ENCODE assay signal across 1 cellular context in the genomic region with DNA sequence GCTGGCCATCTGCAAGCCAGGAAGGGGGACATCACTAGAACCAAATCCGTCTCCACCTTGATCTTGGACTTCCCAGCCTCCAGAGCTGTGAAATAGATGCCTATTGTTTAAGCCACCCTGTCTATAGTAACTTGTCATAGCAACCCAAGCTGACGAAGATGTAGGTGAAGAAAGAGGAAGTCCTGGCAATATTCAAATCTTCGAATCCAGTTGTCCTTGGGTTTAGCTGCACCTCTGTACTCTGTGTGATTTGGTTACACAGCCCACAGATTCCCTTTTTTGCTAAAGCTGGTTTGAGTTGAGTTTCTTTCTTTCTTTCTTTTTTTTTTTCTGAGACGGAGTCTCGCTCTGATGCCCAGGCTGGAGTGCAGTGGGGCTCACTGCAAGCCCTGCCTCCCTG.
TF ChIP-seq lines count a peak whose summit lies in the region.

No MANE protein-coding gene starts in this region.

TF ChIP-seq in SK-N-SH treated with all-trans-retinoic acid at 6 μM for 48 hours, 23 proteins besides CTCF, POLR2A, EP300 and RAD21 (continued from another document):
- TF ChIP-seq TOX (CRISPR knock-in tag; IDR thresholded peaks at IDR 0.05; ENCODE audit: borderline replicate concordance) (no peak), ZFP30 (CRISPR knock-in tag; IDR thresholded peaks at IDR 0.05) (no peak), TCF4 (CRISPR knock-in tag; IDR thresholded peaks at IDR 0.05; ENCODE audit: borderline replicate concordance) (no peak), ZNF565 (CRISPR knock-in tag; conservative IDR thresholded peaks at IDR 0.05; ENCODE audit: low read depth) (no peak)
- TF ChIP-seq, protein P1, sequence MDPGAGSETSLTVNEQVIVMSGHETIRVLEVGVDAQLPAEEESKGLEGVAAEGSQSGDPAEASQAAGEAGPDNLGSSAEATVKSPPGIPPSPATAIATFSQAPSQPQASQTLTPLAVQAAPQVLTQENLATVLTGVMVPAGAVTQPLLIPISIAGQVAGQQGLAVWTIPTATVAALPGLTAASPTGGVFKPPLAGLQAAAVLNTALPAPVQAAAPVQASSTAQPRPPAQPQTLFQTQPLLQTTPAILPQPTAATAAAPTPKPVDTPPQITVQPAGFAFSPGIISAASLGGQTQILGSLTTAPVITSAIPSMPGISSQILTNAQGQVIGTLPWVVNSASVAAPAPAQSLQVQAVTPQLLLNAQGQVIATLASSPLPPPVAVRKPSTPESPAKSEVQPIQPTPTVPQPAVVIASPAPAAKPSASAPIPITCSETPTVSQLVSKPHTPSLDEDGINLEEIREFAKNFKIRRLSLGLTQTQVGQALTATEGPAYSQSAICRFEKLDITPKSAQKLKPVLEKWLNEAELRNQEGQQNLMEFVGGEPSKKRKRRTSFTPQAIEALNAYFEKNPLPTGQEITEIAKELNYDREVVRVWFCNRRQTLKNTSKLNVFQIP (CRISPR knock-in tag; IDR thresholded peaks at IDR 0.05; ENCODE audit: borderline replicate concordance, low read depth): no peak
- TF ChIP-seq, protein P2, sequence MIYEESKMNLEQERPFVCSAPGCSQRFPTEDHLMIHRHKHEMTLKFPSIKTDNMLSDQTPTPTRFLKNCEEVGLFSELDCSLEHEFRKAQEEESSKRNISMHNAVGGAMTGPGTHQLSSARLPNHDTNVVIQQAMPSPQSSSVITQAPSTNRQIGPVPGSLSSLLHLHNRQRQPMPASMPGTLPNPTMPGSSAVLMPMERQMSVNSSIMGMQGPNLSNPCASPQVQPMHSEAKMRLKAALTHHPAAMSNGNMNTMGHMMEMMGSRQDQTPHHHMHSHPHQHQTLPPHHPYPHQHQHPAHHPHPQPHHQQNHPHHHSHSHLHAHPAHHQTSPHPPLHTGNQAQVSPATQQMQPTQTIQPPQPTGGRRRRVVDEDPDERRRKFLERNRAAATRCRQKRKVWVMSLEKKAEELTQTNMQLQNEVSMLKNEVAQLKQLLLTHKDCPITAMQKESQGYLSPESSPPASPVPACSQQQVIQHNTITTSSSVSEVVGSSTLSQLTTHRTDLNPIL (CRISPR knock-in tag; IDR thresholded peaks at IDR 0.05; ENCODE audit: low read depth): no peak
- TF ChIP-seq, protein P3, sequence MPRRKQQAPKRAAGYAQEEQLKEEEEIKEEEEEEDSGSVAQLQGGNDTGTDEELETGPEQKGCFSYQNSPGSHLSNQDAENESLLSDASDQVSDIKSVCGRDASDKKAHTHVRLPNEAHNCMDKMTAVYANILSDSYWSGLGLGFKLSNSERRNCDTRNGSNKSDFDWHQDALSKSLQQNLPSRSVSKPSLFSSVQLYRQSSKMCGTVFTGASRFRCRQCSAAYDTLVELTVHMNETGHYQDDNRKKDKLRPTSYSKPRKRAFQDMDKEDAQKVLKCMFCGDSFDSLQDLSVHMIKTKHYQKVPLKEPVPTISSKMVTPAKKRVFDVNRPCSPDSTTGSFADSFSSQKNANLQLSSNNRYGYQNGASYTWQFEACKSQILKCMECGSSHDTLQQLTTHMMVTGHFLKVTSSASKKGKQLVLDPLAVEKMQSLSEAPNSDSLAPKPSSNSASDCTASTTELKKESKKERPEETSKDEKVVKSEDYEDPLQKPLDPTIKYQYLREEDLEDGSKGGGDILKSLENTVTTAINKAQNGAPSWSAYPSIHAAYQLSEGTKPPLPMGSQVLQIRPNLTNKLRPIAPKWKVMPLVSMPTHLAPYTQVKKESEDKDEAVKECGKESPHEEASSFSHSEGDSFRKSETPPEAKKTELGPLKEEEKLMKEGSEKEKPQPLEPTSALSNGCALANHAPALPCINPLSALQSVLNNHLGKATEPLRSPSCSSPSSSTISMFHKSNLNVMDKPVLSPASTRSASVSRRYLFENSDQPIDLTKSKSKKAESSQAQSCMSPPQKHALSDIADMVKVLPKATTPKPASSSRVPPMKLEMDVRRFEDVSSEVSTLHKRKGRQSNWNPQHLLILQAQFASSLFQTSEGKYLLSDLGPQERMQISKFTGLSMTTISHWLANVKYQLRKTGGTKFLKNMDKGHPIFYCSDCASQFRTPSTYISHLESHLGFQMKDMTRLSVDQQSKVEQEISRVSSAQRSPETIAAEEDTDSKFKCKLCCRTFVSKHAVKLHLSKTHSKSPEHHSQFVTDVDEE (CRISPR knock-in tag; IDR thresholded peaks at IDR 0.05): no peak
